ENCODE assay signal across 1 cellular context in genomic region chr6:52881996-52882841, GRCh38.
A peak's percentile ranks its signal among the peaks of the same experiment; 100 is the strongest.
TF ChIP-seq lines count a peak whose summit lies in the region.

No MANE protein-coding gene starts in this region.

TF ChIP-seq in HepG2, 621 proteins besides CTCF, POLR2A, EP300 and RAD21 (continued from another document and continues in another):
- TF ChIP-seq LRRFIP1 (CRISPR knock-in tag; conservative IDR thresholded peaks at IDR 0.05) (no peak), ZNF234 (CRISPR knock-in tag; conservative IDR thresholded peaks at IDR 0.05) (no peak), HES4 (CRISPR knock-in tag; IDR thresholded peaks at IDR 0.05; ENCODE audit: borderline replicate concordance) (no peak), HCFC1 (IDR thresholded peaks at IDR 0.05; ENCODE audit: low read depth, low read length) (no peak), NCOA5 (CRISPR knock-in tag; IDR thresholded peaks at IDR 0.05) (no peak), ARNT (IDR thresholded peaks at IDR 0.05) (no peak), ZNF331 (CRISPR knock-in tag; IDR thresholded peaks at IDR 0.05) (no peak), MTA1 (CRISPR knock-in tag; IDR thresholded peaks at IDR 0.05; ENCODE audit: borderline replicate concordance) (no peak), SRSF4 (IDR thresholded peaks at IDR 0.05; ENCODE audit: low read depth, low read length, poor library complexity, severe bottlenecking) (no peak), ZNF788 (CRISPR knock-in tag; IDR thresholded peaks at IDR 0.05; ENCODE audit: borderline replicate concordance) (no peak), ARNTL (CRISPR knock-in tag; IDR thresholded peaks at IDR 0.05) (no peak), ZNF777 (CRISPR knock-in tag; IDR thresholded peaks at IDR 0.05) (peak; percentile 72), ISL2 (CRISPR knock-in tag; IDR thresholded peaks at IDR 0.05) (0 out of 2 replicates have a peak, but pooled peaks have one; percentile 20), ZNF674 (CRISPR knock-in tag; IDR thresholded peaks at IDR 0.05; ENCODE audit: low read depth) (no peak), ZBTB21 (CRISPR knock-in tag; IDR thresholded peaks at IDR 0.05) (no peak), ZNF260 (CRISPR knock-in tag; IDR thresholded peaks at IDR 0.05; ENCODE audit: borderline replicate concordance, low read depth) (no peak), SNAPC5 (CRISPR knock-in tag; IDR thresholded peaks at IDR 0.05; ENCODE audit: borderline replicate concordance) (no peak), AGO1 (IDR thresholded peaks at IDR 0.05; ENCODE audit: low read depth, low read length, poor library complexity, severe bottlenecking) (no peak), RERE (CRISPR knock-in tag; IDR thresholded peaks at IDR 0.05; ENCODE audit: low read depth) (no peak), DMAP1 (CRISPR knock-in tag; IDR thresholded peaks at IDR 0.05) (0 out of 2 replicates have a peak, but pooled peaks have one; percentile 34), PRMT3 (CRISPR knock-in tag; IDR thresholded peaks at IDR 0.05; ENCODE audit: borderline replicate concordance, low read depth) (no peak), SKIL (CRISPR knock-in tag; IDR thresholded peaks at IDR 0.05; ENCODE audit: borderline replicate concordance) (no peak), SP140L (CRISPR knock-in tag; IDR thresholded peaks at IDR 0.05; ENCODE audit: borderline replicate concordance) (no peak), KDM2A (CRISPR knock-in tag; IDR thresholded peaks at IDR 0.05; ENCODE audit: borderline replicate concordance, low read depth) (0 out of 2 replicates have a peak, but pooled peaks have one; percentile 60), ZNF720 (CRISPR knock-in tag; IDR thresholded peaks at IDR 0.05) (no peak), KDM4B (CRISPR knock-in tag; IDR thresholded peaks at IDR 0.05) (no peak), PBX2 (CRISPR knock-in tag; IDR thresholded peaks at IDR 0.05) (no peak), DNMT3B (CRISPR knock-in tag; conservative IDR thresholded peaks at IDR 0.05) (no peak), GATA4 (IDR thresholded peaks at IDR 0.05; ENCODE audit: borderline replicate concordance, low read depth) (no peak), ZNF253 (CRISPR knock-in tag; IDR thresholded peaks at IDR 0.05; ENCODE audit: borderline replicate concordance) (no peak), RXRA (CRISPR knock-in tag; IDR thresholded peaks at IDR 0.05) (0 out of 2 replicates have a peak, but pooled peaks have one; percentile 23), MTF1 (CRISPR knock-in tag; IDR thresholded peaks at IDR 0.05) (no peak), SATB2 (CRISPR knock-in tag; IDR thresholded peaks at IDR 0.05) (no peak), ELF4 (CRISPR knock-in tag; IDR thresholded peaks at IDR 0.05; ENCODE audit: borderline replicate concordance) (no peak), PAF1 (CRISPR knock-in tag; IDR thresholded peaks at IDR 0.05) (no peak), ZNF275 (CRISPR knock-in tag; IDR thresholded peaks at IDR 0.05; ENCODE audit: borderline replicate concordance) (no peak), RBM22 (optimal IDR thresholded peaks at IDR 0.05; ENCODE audit: low read length) (no peak)
- TF ChIP-seq, protein P1, sequence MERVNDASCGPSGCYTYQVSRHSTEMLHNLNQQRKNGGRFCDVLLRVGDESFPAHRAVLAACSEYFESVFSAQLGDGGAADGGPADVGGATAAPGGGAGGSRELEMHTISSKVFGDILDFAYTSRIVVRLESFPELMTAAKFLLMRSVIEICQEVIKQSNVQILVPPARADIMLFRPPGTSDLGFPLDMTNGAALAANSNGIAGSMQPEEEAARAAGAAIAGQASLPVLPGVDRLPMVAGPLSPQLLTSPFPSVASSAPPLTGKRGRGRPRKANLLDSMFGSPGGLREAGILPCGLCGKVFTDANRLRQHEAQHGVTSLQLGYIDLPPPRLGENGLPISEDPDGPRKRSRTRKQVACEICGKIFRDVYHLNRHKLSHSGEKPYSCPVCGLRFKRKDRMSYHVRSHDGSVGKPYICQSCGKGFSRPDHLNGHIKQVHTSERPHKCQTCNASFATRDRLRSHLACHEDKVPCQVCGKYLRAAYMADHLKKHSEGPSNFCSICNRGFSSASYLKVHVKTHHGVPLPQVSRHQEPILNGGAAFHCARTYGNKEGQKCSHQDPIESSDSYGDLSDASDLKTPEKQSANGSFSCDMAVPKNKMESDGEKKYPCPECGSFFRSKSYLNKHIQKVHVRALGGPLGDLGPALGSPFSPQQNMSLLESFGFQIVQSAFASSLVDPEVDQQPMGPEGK (CRISPR knock-in tag; IDR thresholded peaks at IDR 0.05) = peak; percentile 12; the same call in 1 of the 2 replicates
- TF ChIP-seq, protein P2, sequence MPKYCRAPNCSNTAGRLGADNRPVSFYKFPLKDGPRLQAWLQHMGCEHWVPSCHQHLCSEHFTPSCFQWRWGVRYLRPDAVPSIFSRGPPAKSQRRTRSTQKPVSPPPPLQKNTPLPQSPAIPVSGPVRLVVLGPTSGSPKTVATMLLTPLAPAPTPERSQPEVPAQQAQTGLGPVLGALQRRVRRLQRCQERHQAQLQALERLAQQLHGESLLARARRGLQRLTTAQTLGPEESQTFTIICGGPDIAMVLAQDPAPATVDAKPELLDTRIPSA (CRISPR knock-in tag; IDR thresholded peaks at IDR 0.05; ENCODE audit: borderline replicate concordance) = no peak
- TF ChIP-seq, protein P3, sequence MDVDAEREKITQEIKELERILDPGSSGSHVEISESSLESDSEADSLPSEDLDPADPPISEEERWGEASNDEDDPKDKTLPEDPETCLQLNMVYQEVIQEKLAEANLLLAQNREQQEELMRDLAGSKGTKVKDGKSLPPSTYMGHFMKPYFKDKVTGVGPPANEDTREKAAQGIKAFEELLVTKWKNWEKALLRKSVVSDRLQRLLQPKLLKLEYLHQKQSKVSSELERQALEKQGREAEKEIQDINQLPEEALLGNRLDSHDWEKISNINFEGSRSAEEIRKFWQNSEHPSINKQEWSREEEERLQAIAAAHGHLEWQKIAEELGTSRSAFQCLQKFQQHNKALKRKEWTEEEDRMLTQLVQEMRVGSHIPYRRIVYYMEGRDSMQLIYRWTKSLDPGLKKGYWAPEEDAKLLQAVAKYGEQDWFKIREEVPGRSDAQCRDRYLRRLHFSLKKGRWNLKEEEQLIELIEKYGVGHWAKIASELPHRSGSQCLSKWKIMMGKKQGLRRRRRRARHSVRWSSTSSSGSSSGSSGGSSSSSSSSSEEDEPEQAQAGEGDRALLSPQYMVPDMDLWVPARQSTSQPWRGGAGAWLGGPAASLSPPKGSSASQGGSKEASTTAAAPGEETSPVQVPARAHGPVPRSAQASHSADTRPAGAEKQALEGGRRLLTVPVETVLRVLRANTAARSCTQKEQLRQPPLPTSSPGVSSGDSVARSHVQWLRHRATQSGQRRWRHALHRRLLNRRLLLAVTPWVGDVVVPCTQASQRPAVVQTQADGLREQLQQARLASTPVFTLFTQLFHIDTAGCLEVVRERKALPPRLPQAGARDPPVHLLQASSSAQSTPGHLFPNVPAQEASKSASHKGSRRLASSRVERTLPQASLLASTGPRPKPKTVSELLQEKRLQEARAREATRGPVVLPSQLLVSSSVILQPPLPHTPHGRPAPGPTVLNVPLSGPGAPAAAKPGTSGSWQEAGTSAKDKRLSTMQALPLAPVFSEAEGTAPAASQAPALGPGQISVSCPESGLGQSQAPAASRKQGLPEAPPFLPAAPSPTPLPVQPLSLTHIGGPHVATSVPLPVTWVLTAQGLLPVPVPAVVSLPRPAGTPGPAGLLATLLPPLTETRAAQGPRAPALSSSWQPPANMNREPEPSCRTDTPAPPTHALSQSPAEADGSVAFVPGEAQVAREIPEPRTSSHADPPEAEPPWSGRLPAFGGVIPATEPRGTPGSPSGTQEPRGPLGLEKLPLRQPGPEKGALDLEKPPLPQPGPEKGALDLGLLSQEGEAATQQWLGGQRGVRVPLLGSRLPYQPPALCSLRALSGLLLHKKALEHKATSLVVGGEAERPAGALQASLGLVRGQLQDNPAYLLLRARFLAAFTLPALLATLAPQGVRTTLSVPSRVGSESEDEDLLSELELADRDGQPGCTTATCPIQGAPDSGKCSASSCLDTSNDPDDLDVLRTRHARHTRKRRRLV (CRISPR knock-in tag; IDR thresholded peaks at IDR 0.05) = no peak
